In genomic region chr11:65055538-65055937, GRCh38 we compare ENCODE assay signal across 26 cellular contexts. TPM values are rescaled to one million over a fixed set of nuclear protein-coding genes. Genes with fewer than 3 reads are reported as not detected.
A peak's percentile ranks its signal among the peaks of the same experiment; 100 is the strongest.
DNase-seq lines count a peak whose midpoint lies in the region; ATAC-seq, FAIRE-seq and TF ChIP-seq lines count a peak whose summit lies in the region.
"Had no signal": no experiment of that assay in that cellular context is flagged by ENCODE, and none has a peak within 500 bp of the region (broad histone marks: within the 10 kb centered on the region; RNA-seq: fewer than 3 reads in every experiment).

No MANE protein-coding gene starts in this region.

- H3K9me3 ChIP-seq in HepG2 (ENCODE audit: low read length) (no peaks in the 10 kb centered on the region), right lobe of liver (no peaks in the 10 kb centered on the region), OCI-LY7 (ENCODE audit: low read length) (no peaks in the 10 kb centered on the region)
- H3K9me3 ChIP-seq: HAP-1, SJSA1 had no signal

- H3K36me3 ChIP-seq in HepG2 (replicated peaks in 1 of 2; ENCODE audit: control insufficient read depth in 1 of 2, insufficient read depth in 2 of 2, low read length in 2 of 2) (no peaks in the 10 kb centered on the region), right lobe of liver (no peaks in the 10 kb centered on the region), OCI-LY7 (ENCODE audit: insufficient read depth, low read length) (no peaks in the 10 kb centered on the region)
- H3K36me3 ChIP-seq: HAP-1, SJSA1 had no signal

- H3K4me3 ChIP-seq in HepG2 (replicated peaks in 1 of 3; ENCODE audit: insufficient read depth in 1 of 3, low read depth in 2 of 3, low read length in 3 of 3): no peak overlapping the region
- H3K4me3 ChIP-seq in right lobe of liver: no peak overlapping the region
- H3K4me3 ChIP-seq in OCI-LY7 (ENCODE audit: low read depth, low read length, poor library complexity, severe bottlenecking): no peak overlapping the region
- H3K4me3 ChIP-seq: GM23338, HAP-1, SJSA1 had no signal

- H4K20me1 ChIP-seq in HepG2 (ENCODE audit: insufficient read depth, low read length): no peaks in the 10 kb centered on the region
- H4K20me1 ChIP-seq in OCI-LY7 (ENCODE audit: insufficient read depth, low read length): no peaks in the 10 kb centered on the region

- H3K9ac ChIP-seq in HepG2 (ENCODE audit: insufficient read depth, low read depth, low read length): no peak overlapping the region

- no peaks in the 10 kb centered on the region for H3K9me2 ChIP-seq in OCI-LY7 (ENCODE audit: insufficient read depth, low read length)

- no peaks in the 10 kb centered on the region for H3K27me3 ChIP-seq in HepG2 (ENCODE audit: control insufficient read depth in 1 of 2, insufficient read depth in 2 of 2, low read length in 2 of 2)
- H3K27me3 ChIP-seq in right lobe of liver: no peaks in the 10 kb centered on the region
- H3K27me3 ChIP-seq: SJSA1 had no signal

- no peak overlapping the region for H2AFZ ChIP-seq in HepG2 (ENCODE audit: low read length)
- H2AFZ ChIP-seq in OCI-LY7 (ENCODE audit: low read length): no peak overlapping the region
- H2AFZ ChIP-seq: GM23338 had no signal

- H3K4me1 ChIP-seq in HepG2 (ENCODE audit: insufficient read depth, low read length) (peaks cover 51% of the 10 kb centered on the region), right lobe of liver (no peaks in the 10 kb centered on the region), OCI-LY7 (ENCODE audit: insufficient read depth, low read length, poor library complexity, severe bottlenecking) (peaks cover 43% of the 10 kb centered on the region)
- H3K4me1 ChIP-seq: HAP-1, SJSA1 had no signal

- no peak for TF ChIP-seq RAD21 in HepG2 (CRISPR knock-in tag; IDR thresholded peaks at IDR 0.05)

- CTCF ChIA-PET in HepG2 (lab: Yijun Ruan, JAX; ENCODE audit: low intra/inter-chr PET ratio, low total read pairs): no interaction called here
- CTCF ChIA-PET in OCI-LY7 (lab: Charles Lee; ENCODE audit: unreplicated experiment): interaction anchor here (0.6 kb wide), 1 partner anchor 79 kb away, joined by 3 read pairs; no protein-coding TSS in a partner anchor

- no peak overlapping the region for H3K27ac ChIP-seq in HepG2 (ENCODE audit: extremely low read length, insufficient read depth, low read length)
- no peak overlapping the region for H3K27ac ChIP-seq in right lobe of liver
- no peak overlapping the region for H3K27ac ChIP-seq in OCI-LY7 (ENCODE audit: low read depth, low read length, poor library complexity, severe bottlenecking)
- H3K27ac ChIP-seq: 22Rv1, C4-2B, HL-60, SJSA1 had no signal

- BruUV-seq in HepG2 (replicated peaks; lab: Mats Ljungman, UMichigan) (no TSS peak), OCI-LY7 (replicated peaks; lab: Mats Ljungman, UMichigan) (no TSS peak)

- no peak for DNase-seq in HepG2 (ENCODE audit: low spot score)
- no peak for DNase-seq in right lobe of liver
- DNase-seq in OCI-LY7 (ENCODE audit: low spot score): no peak
- DNase-seq in activated CD4-positive, CD25-positive, alpha-beta regulatory T cell (lab: John Stamatoyannopoulos, UW): no peak
- DNase-seq in DMS79 treated with DMSO at 0.1 percent for 48 hours (lab: John Stamatoyannopoulos, UW): no peak
- DNase-seq: CD8-positive, alpha-beta memory T cell; DMS 273 treated with DMSO at 0.1 percent for 48 hours; DMS79; GF-D8; Karpas-422; NCI-H1105; NCI-H1436 treated with DMSO at 0.1 percent for 48 hours; NCI-H187 treated with DMSO at 0.1 percent for 48 hours; NCI-H2107; NCI-H524 treated with DMSO at 0.1 percent for 48 hours; NCI-H774; NK-92 treated with Interleukin-12 subunit alpha and Interleukin-12 subunit beta, amount 100 ng/mL, for 24 hours; Right ventricle myocardium superior; RPMI8226 had no signal

- TF ChIP-seq CTCF in HepG2 (CRISPR knock-in tag; IDR thresholded peaks at IDR 0.05): no peak
- no peak for TF ChIP-seq CTCF in right lobe of liver (IDR thresholded peaks at IDR 0.05)
- TF ChIP-seq CTCF in OCI-LY7 (conservative IDR thresholded peaks at IDR 0.05; ENCODE audit: low read length): no peak

- H3K79me2 ChIP-seq in HepG2 (ENCODE audit: insufficient read depth, low read length) (no peaks in the 10 kb centered on the region), OCI-LY7 (ENCODE audit: insufficient read depth, low read depth, low read length) (no peaks in the 10 kb centered on the region)

- 95% methylated on average over 1 of the region's 1 CpG for WGBS in HepG2 (ENCODE audit: low lambda C conversion rate)
- WGBS in right lobe of liver (ENCODE audit: insufficient coverage, low coverage, low lambda C conversion rate, missing lambda C conversion rate): 79% methylated on average over 1 of the region's 1 CpG

- in situ Hi-C loops in HepG2 (cut with HindIII; ENCODE audit: extremely low pct_ligation_motif_present, low pct_unique_long_range_greater_than_20kb): no loop called here

- FAIRE-seq in HepG2 (lab: Jason Lieb, UNC): no peak

- TF ChIP-seq POLR2A in HepG2 (IDR thresholded peaks at IDR 0.05; ENCODE audit: insufficient read depth in 1 of 2, low read depth in 2 of 2, low read length in 2 of 2) (no peak), right lobe of liver (IDR thresholded peaks at IDR 0.05) (no peak)

- ATAC-seq in HepG2 (no peak), right lobe of liver (no peak), HG02870 (IDR thresholded peaks at IDR 0.05; ENCODE audit: unreplicated experiment) (no peak)
- ATAC-seq: GM23338 had no signal

- POLR2A ChIA-PET in HepG2 (lab: Yijun Ruan, JAX) (interaction anchor here (4.1 kb wide), 1 partner anchor 14 kb away, joined by 39 read pairs; the partner anchor contains the start of gene SAC3D1), OCI-LY7 (lab: Charles Lee) (interaction anchor here (0.6 kb wide), 1 partner anchor 35 kb away, joined by 5 read pairs; no protein-coding TSS in a partner anchor)

- intact Hi-C loops in HepG2 (cut with micrococcal nuclease; ENCODE audit: unreplicated experiment): no loop called here
- intact Hi-C loops in right lobe of liver (cut with DNase I): no loop called here
- intact Hi-C loops in OCI-LY7 (cut with micrococcal nuclease; ENCODE audit: unreplicated experiment): no loop called here

- H3K4me2 ChIP-seq in HepG2 (ENCODE audit: low read depth, low read length): no peak overlapping the region
- H3K4me2 ChIP-seq in OCI-LY7 (ENCODE audit: low read length): 0 out of 2 replicates have a peak overlapping the region, but pooled peaks have one; percentile 8
- H3K4me2 ChIP-seq: GM23338 had no signal

- no peak for TF ChIP-seq EP300 in HepG2 (IDR thresholded peaks at IDR 0.05; ENCODE audit: low read depth in 2 of 2, low read length in 2 of 2)
- no peak for TF ChIP-seq EP300 in HepG2 (CRISPR knock-in tag; IDR thresholded peaks at IDR 0.05; ENCODE audit: borderline replicate concordance)

RNA-seq across cellular contexts. Expression of gene NAALADL1, which starts 2.8 kb away (rescaled TPM):
- total RNA-seq in HepG2 (2016; rRNA removed; fragmentation: Illumina TruSeq; extraction: Trizol) (3.4 and 9.3 TPM in 2 replicates), right lobe of liver (1 to 10 TPM in 5 of 6 experiments, under 1 TPM in 1; 0.83 to 3.5 (median 1.4) TPM), OCI-LY7 (2022) (3.9 and 4.6 TPM in 2 replicates)
- total RNA-seq in HepG2 (2016; cell fraction: cytosol; rRNA removed; fragmentation: Illumina TruSeq; extraction: Trizol; ENCODE audit: low read depth): 1.5 and 2.2 TPM in 2 replicates
- total RNA-seq in HepG2 (2016; cell fraction: insoluble cytoplasmic fraction; rRNA removed; fragmentation: Illumina TruSeq; extraction: Trizol): 3.2 and 9.6 TPM in 2 replicates
- total RNA-seq in HepG2 (2016; cell fraction: membrane; rRNA removed; fragmentation: Illumina TruSeq; extraction: Trizol): 1.3 and 2.0 TPM in 2 replicates
- 8.8 and 12.8 TPM in 2 replicates for total RNA-seq in HepG2 (2016; cell fraction: nucleus; rRNA removed; fragmentation: Illumina TruSeq; extraction: Trizol)
- 33.9 and 67.5 TPM in 2 replicates for polyA plus RNA-seq in HepG2 (2011; rRNA removed)
- 24.8 and 27.3 TPM in 2 replicates for polyA plus RNA-seq in HepG2 (2011; cell fraction: cytosol; rRNA removed)
- 178 and 181 TPM in 2 replicates for polyA plus RNA-seq in HepG2 (2011; cell fraction: nucleus; rRNA removed)
- polyA plus RNA-seq in HepG2 (2012): 30.3 and 30.5 TPM in 2 replicates
- polyA plus RNA-seq in HepG2 (2016; cell fraction: cytosol; fragmentation: Illumina TruSeq; extraction: Trizol; ENCODE audit: low read depth): 1.1 and 1.2 TPM in 2 replicates
- polyA plus RNA-seq in HepG2 (2016; cell fraction: insoluble cytoplasmic fraction; fragmentation: Illumina TruSeq; extraction: Trizol; ENCODE audit: low read depth): 2.4 and 2.9 TPM in 2 replicates
- polyA plus RNA-seq in HepG2 (2016; cell fraction: membrane; fragmentation: Illumina TruSeq; extraction: Trizol; ENCODE audit: low read depth): 2.0 and 2.1 TPM in 2 replicates
- 23.7 and 32.1 TPM in 2 replicates for polyA plus RNA-seq in HepG2 (2016; cell fraction: nucleus; fragmentation: Illumina TruSeq; extraction: Trizol; ENCODE audit: insufficient read depth, low read depth)
- 0.09 and 15.4 TPM in 2 replicates for polyA minus RNA-seq in HepG2 (2011; rRNA and poly(A)+ RNA removed; ENCODE audit: low replicate concordance)
- 6.0 and 9.8 TPM in 2 replicates for polyA minus RNA-seq in HepG2 (2011; cell fraction: cytosol; rRNA and poly(A)+ RNA removed)
- 13.3 and 19.3 TPM in 2 replicates for polyA minus RNA-seq in HepG2 (2011; cell fraction: nucleus; rRNA and poly(A)+ RNA removed)
- total RNA-seq in OCI-LY7 (2014; rRNA removed; shearing (Covaris generic)): 2.7 and 7.1 TPM in 2 replicates
- total RNA-seq: SJSA1 had no signal

RNA-seq across cellular contexts. Expression of gene SAC3D1, which starts 14.5 kb away (rescaled TPM):
- total RNA-seq in HepG2 (2016; rRNA removed; fragmentation: Illumina TruSeq; extraction: Trizol): 33.2 and 36.3 TPM in 2 replicates
- 17.6 and 24.5 TPM in 2 replicates for total RNA-seq in HepG2 (2016; cell fraction: cytosol; rRNA removed; fragmentation: Illumina TruSeq; extraction: Trizol; ENCODE audit: low read depth)
- total RNA-seq in HepG2 (2016; cell fraction: insoluble cytoplasmic fraction; rRNA removed; fragmentation: Illumina TruSeq; extraction: Trizol): 27.9 and 37.1 TPM in 2 replicates
- total RNA-seq in HepG2 (2016; cell fraction: membrane; rRNA removed; fragmentation: Illumina TruSeq; extraction: Trizol): 28.3 and 36.0 TPM in 2 replicates
- total RNA-seq in HepG2 (2016; cell fraction: nucleus; rRNA removed; fragmentation: Illumina TruSeq; extraction: Trizol): 15.6 and 16.8 TPM in 2 replicates
- 7.4 and 8.9 TPM in 2 replicates for polyA plus RNA-seq in HepG2 (2011; rRNA removed)
- polyA plus RNA-seq in HepG2 (2011; cell fraction: cytosol; rRNA removed): 10.6 and 22.0 TPM in 2 replicates
- 12.6 and 14.5 TPM in 2 replicates for polyA plus RNA-seq in HepG2 (2011; cell fraction: nucleus; rRNA removed)
- polyA plus RNA-seq in HepG2 (2012): 7.4 and 9.2 TPM in 2 replicates
- polyA plus RNA-seq in HepG2 (2016; cell fraction: cytosol; fragmentation: Illumina TruSeq; extraction: Trizol; ENCODE audit: low read depth): 17.6 and 24.3 TPM in 2 replicates
- 34.5 and 41.1 TPM in 2 replicates for polyA plus RNA-seq in HepG2 (2016; cell fraction: insoluble cytoplasmic fraction; fragmentation: Illumina TruSeq; extraction: Trizol; ENCODE audit: low read depth)
- 30.7 and 35.8 TPM in 2 replicates for polyA plus RNA-seq in HepG2 (2016; cell fraction: membrane; fragmentation: Illumina TruSeq; extraction: Trizol; ENCODE audit: low read depth)
- 28.3 and 35.8 TPM in 2 replicates for polyA plus RNA-seq in HepG2 (2016; cell fraction: nucleus; fragmentation: Illumina TruSeq; extraction: Trizol; ENCODE audit: insufficient read depth, low read depth)
- polyA minus RNA-seq in HepG2 (2011; rRNA and poly(A)+ RNA removed; ENCODE audit: low replicate concordance): 16.9 and 20.3 TPM in 2 replicates
- polyA minus RNA-seq in HepG2 (2011; cell fraction: cytosol; rRNA and poly(A)+ RNA removed): 9.3 and 12.0 TPM in 2 replicates
- polyA minus RNA-seq in HepG2 (2011; cell fraction: nucleus; rRNA and poly(A)+ RNA removed): 3.4 and 3.6 TPM in 2 replicates
- 10 to 100 TPM in 2 of 6 experiments, 1 to 10 TPM in 4; 4.2 to 13.8 (median 5.8) TPM for total RNA-seq in right lobe of liver
- 23.3 and 28.2 TPM in 2 replicates for total RNA-seq in OCI-LY7 (2014; rRNA removed; shearing (Covaris generic))
- total RNA-seq in OCI-LY7 (2022): 32.5 and 32.7 TPM in 2 replicates

RNA-seq across cellular contexts. Expression of gene SNX15, which starts 28.3 kb away (rescaled TPM):
- total RNA-seq in HepG2 (2016; rRNA removed; fragmentation: Illumina TruSeq; extraction: Trizol) (20.7 and 22.6 TPM in 2 replicates), right lobe of liver (10 to 100 TPM in 1 of 6 experiments, 1 to 10 TPM in 5; 6.4 to 10.3 (median 8.7) TPM), OCI-LY7 (2022) (28.3 and 33.6 TPM in 2 replicates)
- 12.1 and 12.4 TPM in 2 replicates for total RNA-seq in HepG2 (2016; cell fraction: cytosol; rRNA removed; fragmentation: Illumina TruSeq; extraction: Trizol; ENCODE audit: low read depth)
- total RNA-seq in HepG2 (2016; cell fraction: insoluble cytoplasmic fraction; rRNA removed; fragmentation: Illumina TruSeq; extraction: Trizol): 18.5 and 24.1 TPM in 2 replicates
- 27.2 and 28.7 TPM in 2 replicates for total RNA-seq in HepG2 (2016; cell fraction: membrane; rRNA removed; fragmentation: Illumina TruSeq; extraction: Trizol)
- total RNA-seq in HepG2 (2016; cell fraction: nucleus; rRNA removed; fragmentation: Illumina TruSeq; extraction: Trizol): 11.7 and 12.8 TPM in 2 replicates
- polyA plus RNA-seq in HepG2 (2011; rRNA removed): 19.1 and 21.2 TPM in 2 replicates
- polyA plus RNA-seq in HepG2 (2011; cell fraction: cytosol; rRNA removed): 16.1 and 20.9 TPM in 2 replicates
- polyA plus RNA-seq in HepG2 (2011; cell fraction: nucleus; rRNA removed): 17.0 and 18.7 TPM in 2 replicates
- 5.5 and 18.8 TPM in 2 replicates for polyA plus RNA-seq in HepG2 (2012)
- polyA plus RNA-seq in HepG2 (2016; cell fraction: cytosol; fragmentation: Illumina TruSeq; extraction: Trizol; ENCODE audit: low read depth): 17.8 and 20.3 TPM in 2 replicates
- 31.4 and 39.7 TPM in 2 replicates for polyA plus RNA-seq in HepG2 (2016; cell fraction: insoluble cytoplasmic fraction; fragmentation: Illumina TruSeq; extraction: Trizol; ENCODE audit: low read depth)
- 29.3 and 33.3 TPM in 2 replicates for polyA plus RNA-seq in HepG2 (2016; cell fraction: membrane; fragmentation: Illumina TruSeq; extraction: Trizol; ENCODE audit: low read depth)
- 27.1 and 31.4 TPM in 2 replicates for polyA plus RNA-seq in HepG2 (2016; cell fraction: nucleus; fragmentation: Illumina TruSeq; extraction: Trizol; ENCODE audit: insufficient read depth, low read depth)
- 13.9 and 15.8 TPM in 2 replicates for polyA minus RNA-seq in HepG2 (2011; rRNA and poly(A)+ RNA removed; ENCODE audit: low replicate concordance)
- polyA minus RNA-seq in HepG2 (2011; cell fraction: cytosol; rRNA and poly(A)+ RNA removed): 8.7 and 13.6 TPM in 2 replicates
- polyA minus RNA-seq in HepG2 (2011; cell fraction: nucleus; rRNA and poly(A)+ RNA removed): 3.9 and 5.5 TPM in 2 replicates
- total RNA-seq in OCI-LY7 (2014; rRNA removed; shearing (Covaris generic)): 25.9 and 31.6 TPM in 2 replicates

RNA-seq across cellular contexts. Expression of gene CDCA5, which starts 28.3 kb away (rescaled TPM):
- 50.6 and 63.1 TPM in 2 replicates for total RNA-seq in HepG2 (2016; rRNA removed; fragmentation: Illumina TruSeq; extraction: Trizol)
- 10.5 and 13.6 TPM in 2 replicates for total RNA-seq in HepG2 (2016; cell fraction: cytosol; rRNA removed; fragmentation: Illumina TruSeq; extraction: Trizol; ENCODE audit: low read depth)
- 51.6 and 54.0 TPM in 2 replicates for total RNA-seq in HepG2 (2016; cell fraction: insoluble cytoplasmic fraction; rRNA removed; fragmentation: Illumina TruSeq; extraction: Trizol)
- 34.2 and 34.8 TPM in 2 replicates for total RNA-seq in HepG2 (2016; cell fraction: membrane; rRNA removed; fragmentation: Illumina TruSeq; extraction: Trizol)
- total RNA-seq in HepG2 (2016; cell fraction: nucleus; rRNA removed; fragmentation: Illumina TruSeq; extraction: Trizol): 28.5 and 29.9 TPM in 2 replicates
- 9.8 and 13.5 TPM in 2 replicates for polyA plus RNA-seq in HepG2 (2011; rRNA removed)
- 9.8 and 14.9 TPM in 2 replicates for polyA plus RNA-seq in HepG2 (2011; cell fraction: cytosol; rRNA removed)
- 13.0 and 18.3 TPM in 2 replicates for polyA plus RNA-seq in HepG2 (2011; cell fraction: nucleus; rRNA removed)
- 9.0 and 19.7 TPM in 2 replicates for polyA plus RNA-seq in HepG2 (2012)
- 10.9 and 11.2 TPM in 2 replicates for polyA plus RNA-seq in HepG2 (2016; cell fraction: cytosol; fragmentation: Illumina TruSeq; extraction: Trizol; ENCODE audit: low read depth)
- 71.5 and 74.3 TPM in 2 replicates for polyA plus RNA-seq in HepG2 (2016; cell fraction: insoluble cytoplasmic fraction; fragmentation: Illumina TruSeq; extraction: Trizol; ENCODE audit: low read depth)
- polyA plus RNA-seq in HepG2 (2016; cell fraction: membrane; fragmentation: Illumina TruSeq; extraction: Trizol; ENCODE audit: low read depth): 26.4 and 29.7 TPM in 2 replicates
- 62.8 and 64.8 TPM in 2 replicates for polyA plus RNA-seq in HepG2 (2016; cell fraction: nucleus; fragmentation: Illumina TruSeq; extraction: Trizol; ENCODE audit: insufficient read depth, low read depth)
- 21.2 and 61.0 TPM in 2 replicates for polyA minus RNA-seq in HepG2 (2011; rRNA and poly(A)+ RNA removed; ENCODE audit: low replicate concordance)
- polyA minus RNA-seq in HepG2 (2011; cell fraction: cytosol; rRNA and poly(A)+ RNA removed): 8.1 and 8.3 TPM in 2 replicates
- 7.0 and 10.6 TPM in 2 replicates for polyA minus RNA-seq in HepG2 (2011; cell fraction: nucleus; rRNA and poly(A)+ RNA removed)
- total RNA-seq in right lobe of liver: 1 to 10 TPM in 3 of 6 experiments, under 1 TPM in 3; 0.31 to 2.3 (median 1.0) TPM
- 119 and 135 TPM in 2 replicates for total RNA-seq in OCI-LY7 (2014; rRNA removed; shearing (Covaris generic))
- 151 and 153 TPM in 2 replicates for total RNA-seq in OCI-LY7 (2022)

RNA-seq across cellular contexts. Expression of gene ZFPL1, which starts 28.5 kb away (rescaled TPM):
- 27.6 and 32.2 TPM in 2 replicates for total RNA-seq in HepG2 (2016; rRNA removed; fragmentation: Illumina TruSeq; extraction: Trizol)
- 18.5 and 24.3 TPM in 2 replicates for total RNA-seq in HepG2 (2016; cell fraction: cytosol; rRNA removed; fragmentation: Illumina TruSeq; extraction: Trizol; ENCODE audit: low read depth)
- 23.3 and 34.5 TPM in 2 replicates for total RNA-seq in HepG2 (2016; cell fraction: insoluble cytoplasmic fraction; rRNA removed; fragmentation: Illumina TruSeq; extraction: Trizol)
- 24.9 and 32.0 TPM in 2 replicates for total RNA-seq in HepG2 (2016; cell fraction: membrane; rRNA removed; fragmentation: Illumina TruSeq; extraction: Trizol)
- 20.7 and 22.6 TPM in 2 replicates for total RNA-seq in HepG2 (2016; cell fraction: nucleus; rRNA removed; fragmentation: Illumina TruSeq; extraction: Trizol)
- polyA plus RNA-seq in HepG2 (2011; rRNA removed): 49.7 and 56.0 TPM in 2 replicates
- polyA plus RNA-seq in HepG2 (2011; cell fraction: cytosol; rRNA removed): 29.9 and 43.2 TPM in 2 replicates
- polyA plus RNA-seq in HepG2 (2011; cell fraction: nucleus; rRNA removed): 58.5 and 59.4 TPM in 2 replicates
- polyA plus RNA-seq in HepG2 (2012): 21.4 and 31.3 TPM in 2 replicates
- 23.6 and 30.1 TPM in 2 replicates for polyA plus RNA-seq in HepG2 (2016; cell fraction: cytosol; fragmentation: Illumina TruSeq; extraction: Trizol; ENCODE audit: low read depth)
- polyA plus RNA-seq in HepG2 (2016; cell fraction: insoluble cytoplasmic fraction; fragmentation: Illumina TruSeq; extraction: Trizol; ENCODE audit: low read depth): 27.9 and 36.5 TPM in 2 replicates
- polyA plus RNA-seq in HepG2 (2016; cell fraction: membrane; fragmentation: Illumina TruSeq; extraction: Trizol; ENCODE audit: low read depth): 25.0 and 25.2 TPM in 2 replicates
- polyA plus RNA-seq in HepG2 (2016; cell fraction: nucleus; fragmentation: Illumina TruSeq; extraction: Trizol; ENCODE audit: insufficient read depth, low read depth): 33.5 and 40.8 TPM in 2 replicates
- polyA minus RNA-seq in HepG2 (2011; rRNA and poly(A)+ RNA removed; ENCODE audit: low replicate concordance): 50.7 and 52.3 TPM in 2 replicates
- 15.5 and 16.8 TPM in 2 replicates for polyA minus RNA-seq in HepG2 (2011; cell fraction: cytosol; rRNA and poly(A)+ RNA removed)
- 40.4 and 59.2 TPM in 2 replicates for polyA minus RNA-seq in HepG2 (2011; cell fraction: nucleus; rRNA and poly(A)+ RNA removed)
- total RNA-seq in right lobe of liver: 10 to 100 TPM; 15.4 to 22.4 (median 18.0) TPM
- total RNA-seq in OCI-LY7 (2014; rRNA removed; shearing (Covaris generic)): 39.5 and 43.9 TPM in 2 replicates
- 38.4 and 42.6 TPM in 2 replicates for total RNA-seq in OCI-LY7 (2022)
